27 cellular contexts compared by ENCODE assay signal in genomic region chr2:9013403-9013802, GRCh38.
"Had no signal": no experiment of that assay in that cellular context is flagged by ENCODE, and none has a peak within 500 bp of the region (broad histone marks: within the 10 kb centered on the region; RNA-seq: fewer than 3 reads in every experiment).

No MANE protein-coding gene starts in this region.

- ATAC-seq: effector memory CD8-positive, alpha-beta T cell; esophagus mucosa; foreskin keratinocyte; gastrocnemius medialis; gastroesophageal sphincter; heart left ventricle; heart right ventricle had no signal

- FAIRE-seq: colon, endometrium, endothelial cell of umbilical vein had no signal

- DNase-seq: colonic mucosa; cortex of kidney; dermis blood vessel endothelial cell; dorsolateral prefrontal cortex; effector CD4-positive, alpha-beta T cell; effector CD8-positive, alpha-beta T cell; effector memory CD4-positive, alpha-beta T cell; effector memory CD8-positive, alpha-beta T cell; endodermal cell; erythroblast; esophagus squamous epithelium; foreskin fibroblast; foreskin keratinocyte; foreskin melanocyte; gastrocnemius medialis; glutamatergic neuron; head of caudate nucleus; heart left ventricle; heart right ventricle had no signal

- H3K4me3 ChIP-seq: colonic mucosa, coronary artery, dorsolateral prefrontal cortex, esophagus muscularis mucosa, esophagus squamous epithelium, gastrocnemius medialis, gastroesophageal sphincter, heart left ventricle, heart right ventricle had no signal

- H3K36me3 ChIP-seq: colonic mucosa, esophagus muscularis mucosa, esophagus squamous epithelium, gastrocnemius medialis, gastroesophageal sphincter, heart left ventricle, heart right ventricle had no signal

- H3K27ac ChIP-seq: colonic mucosa, coronary artery, dorsolateral prefrontal cortex, epithelial cell of prostate, esophagus muscularis mucosa, esophagus squamous epithelium, foreskin keratinocyte, gastrocnemius medialis, gastroesophageal sphincter, heart left ventricle, heart right ventricle had no signal

- H3K4me1 ChIP-seq: colonic mucosa, esophagus squamous epithelium, foreskin keratinocyte, gastrocnemius medialis, heart left ventricle, heart right ventricle had no signal

- H3K9me3 ChIP-seq: colonic mucosa, esophagus muscularis mucosa, esophagus squamous epithelium, gastrocnemius medialis, gastroesophageal sphincter, heart left ventricle, heart right ventricle had no signal
